8 cellular contexts compared by ENCODE assay signal in the genomic region with DNA sequence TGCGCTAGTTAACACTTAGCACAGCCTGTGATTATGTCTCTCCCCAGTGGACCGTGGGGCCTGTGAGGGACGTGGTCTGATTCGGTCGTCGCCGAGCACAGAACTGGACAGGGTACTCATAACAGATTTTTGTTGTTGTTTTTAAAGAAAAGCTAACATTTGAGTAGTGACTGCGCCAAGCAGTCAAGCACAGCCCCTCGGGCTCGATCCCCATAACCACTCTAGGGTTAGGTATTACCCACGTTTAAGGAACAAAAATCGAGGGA. TPM values are rescaled to one million over a fixed set of nuclear protein-coding genes. Genes with fewer than 3 reads are reported as not detected.
DNase-seq lines count a peak whose midpoint lies in the region; ATAC-seq and TF ChIP-seq lines count a peak whose summit lies in the region.

No MANE protein-coding gene starts in this region.

- intact Hi-C loops in left ventricle myocardium superior (cut with micrococcal nuclease), result no loop called here
- intact Hi-C loops in posterior vena cava (cut with DNase I), result no loop called here

- peaks cover 24% of the 10 kb centered on the region for H3K4me1 Mint-ChIP-seq in GM23338

- no peak overlapping the region for H3K27ac Mint-ChIP-seq in GM23338

- H3K9me2 ChIP-seq in GM23338 (ENCODE audit: insufficient read depth), result 0 out of 2 replicates have a peak, but pooled peaks cover 3% of the 10 kb centered on the region

- peaks cover 10% of the 10 kb centered on the region; the same call in 2 of the 3 replicates for H3K9me3 Mint-ChIP-seq in GM23338

- peaks cover 31% of the 10 kb centered on the region for H4K20me1 ChIP-seq in GM23338 (replicated peaks; ENCODE audit: insufficient read depth)

- H2AFZ ChIP-seq in GM23338, result peak overlapping the region; percentile 11; the same call in 1 of the 2 replicates

- H3K27ac ChIP-seq in GM23338 (ENCODE audit: low read depth) (0 out of 2 replicates have a peak overlapping the region, but pooled peaks have one; percentile 24), skin epidermis (peak overlapping the region in 19 of 21 experiments; percentile 94 to 100 (median 99))

- H3K36me3 ChIP-seq in GM23338 (ENCODE audit: insufficient read depth), result no peaks in the 10 kb centered on the region; the same call in 1 of the 2 replicates

- peak overlapping the region; percentile 78 for H3K4me3 Mint-ChIP-seq in GM23338

- H3K36me3 Mint-ChIP-seq in GM23338 (ENCODE audit: low read depth), result peaks cover 37% of the 10 kb centered on the region

- H3K4me1 ChIP-seq in GM23338 (ENCODE audit: insufficient read depth), result peaks cover 21% of the 10 kb centered on the region

- H3K4me3 ChIP-seq in GM23338 (peak overlapping the region; percentile 88), WI38 (ENCODE audit: low read depth, low read length) (peak overlapping the region; percentile 80), skin epidermis (peak overlapping the region; percentile 83 to 99 (median 88))

- H3K27me3 ChIP-seq in GM23338 (ENCODE audit: insufficient read depth), result no peaks in the 10 kb centered on the region

- peaks cover 19% of the 10 kb centered on the region for H3K27me3 Mint-ChIP-seq in GM23338 (ENCODE audit: insufficient read depth, low read depth, poor library complexity)

- DNase-seq in GM23338 (ENCODE audit: low spot score), result no peak
- DNase-seq in left ventricle myocardium superior, result no peak
- no peak for DNase-seq in posterior vena cava (ENCODE audit: low spot score)
- DNase-seq in activated CD4-positive, alpha-beta T cell treated with anti-CD3 and anti-CD28 coated beads for 48 hours, result no peak
- DNase-seq in pons (ENCODE audit: low spot score), result no peak

- TF ChIP-seq CTCF in GM23338 (conservative IDR thresholded peaks at IDR 0.05; ENCODE audit: low read depth in 2 of 2), result no peak
- TF ChIP-seq CTCF in WI38 (IDR thresholded peaks at IDR 0.05; ENCODE audit: low read depth, low read length), result no peak

- ATAC-seq in GM23338 (peak; percentile 2; the same call in 2 of the 3 replicates), left ventricle myocardium superior (peak; percentile 1), GM21367 (IDR thresholded peaks at IDR 0.05; ENCODE audit: unreplicated experiment) (no peak)

- peaks cover 37% of the 10 kb centered on the region for H3K79me2 ChIP-seq in GM23338 (replicated peaks; ENCODE audit: insufficient read depth)

- peak overlapping the region; percentile 94 for H3K4me2 ChIP-seq in GM23338

- peaks cover 22% of the 10 kb centered on the region for H3F3A ChIP-seq in GM23338 (replicated peaks; ENCODE audit: low read depth)

TF ChIP-seq in GM23338, 12 proteins besides CTCF, POLR2A, EP300 and RAD21 (continues in another document):
- no peak for TF ChIP-seq ZNF114 (CRISPR knock-in tag; IDR thresholded peaks at IDR 0.05)
- TF ChIP-seq, protein P1, sequence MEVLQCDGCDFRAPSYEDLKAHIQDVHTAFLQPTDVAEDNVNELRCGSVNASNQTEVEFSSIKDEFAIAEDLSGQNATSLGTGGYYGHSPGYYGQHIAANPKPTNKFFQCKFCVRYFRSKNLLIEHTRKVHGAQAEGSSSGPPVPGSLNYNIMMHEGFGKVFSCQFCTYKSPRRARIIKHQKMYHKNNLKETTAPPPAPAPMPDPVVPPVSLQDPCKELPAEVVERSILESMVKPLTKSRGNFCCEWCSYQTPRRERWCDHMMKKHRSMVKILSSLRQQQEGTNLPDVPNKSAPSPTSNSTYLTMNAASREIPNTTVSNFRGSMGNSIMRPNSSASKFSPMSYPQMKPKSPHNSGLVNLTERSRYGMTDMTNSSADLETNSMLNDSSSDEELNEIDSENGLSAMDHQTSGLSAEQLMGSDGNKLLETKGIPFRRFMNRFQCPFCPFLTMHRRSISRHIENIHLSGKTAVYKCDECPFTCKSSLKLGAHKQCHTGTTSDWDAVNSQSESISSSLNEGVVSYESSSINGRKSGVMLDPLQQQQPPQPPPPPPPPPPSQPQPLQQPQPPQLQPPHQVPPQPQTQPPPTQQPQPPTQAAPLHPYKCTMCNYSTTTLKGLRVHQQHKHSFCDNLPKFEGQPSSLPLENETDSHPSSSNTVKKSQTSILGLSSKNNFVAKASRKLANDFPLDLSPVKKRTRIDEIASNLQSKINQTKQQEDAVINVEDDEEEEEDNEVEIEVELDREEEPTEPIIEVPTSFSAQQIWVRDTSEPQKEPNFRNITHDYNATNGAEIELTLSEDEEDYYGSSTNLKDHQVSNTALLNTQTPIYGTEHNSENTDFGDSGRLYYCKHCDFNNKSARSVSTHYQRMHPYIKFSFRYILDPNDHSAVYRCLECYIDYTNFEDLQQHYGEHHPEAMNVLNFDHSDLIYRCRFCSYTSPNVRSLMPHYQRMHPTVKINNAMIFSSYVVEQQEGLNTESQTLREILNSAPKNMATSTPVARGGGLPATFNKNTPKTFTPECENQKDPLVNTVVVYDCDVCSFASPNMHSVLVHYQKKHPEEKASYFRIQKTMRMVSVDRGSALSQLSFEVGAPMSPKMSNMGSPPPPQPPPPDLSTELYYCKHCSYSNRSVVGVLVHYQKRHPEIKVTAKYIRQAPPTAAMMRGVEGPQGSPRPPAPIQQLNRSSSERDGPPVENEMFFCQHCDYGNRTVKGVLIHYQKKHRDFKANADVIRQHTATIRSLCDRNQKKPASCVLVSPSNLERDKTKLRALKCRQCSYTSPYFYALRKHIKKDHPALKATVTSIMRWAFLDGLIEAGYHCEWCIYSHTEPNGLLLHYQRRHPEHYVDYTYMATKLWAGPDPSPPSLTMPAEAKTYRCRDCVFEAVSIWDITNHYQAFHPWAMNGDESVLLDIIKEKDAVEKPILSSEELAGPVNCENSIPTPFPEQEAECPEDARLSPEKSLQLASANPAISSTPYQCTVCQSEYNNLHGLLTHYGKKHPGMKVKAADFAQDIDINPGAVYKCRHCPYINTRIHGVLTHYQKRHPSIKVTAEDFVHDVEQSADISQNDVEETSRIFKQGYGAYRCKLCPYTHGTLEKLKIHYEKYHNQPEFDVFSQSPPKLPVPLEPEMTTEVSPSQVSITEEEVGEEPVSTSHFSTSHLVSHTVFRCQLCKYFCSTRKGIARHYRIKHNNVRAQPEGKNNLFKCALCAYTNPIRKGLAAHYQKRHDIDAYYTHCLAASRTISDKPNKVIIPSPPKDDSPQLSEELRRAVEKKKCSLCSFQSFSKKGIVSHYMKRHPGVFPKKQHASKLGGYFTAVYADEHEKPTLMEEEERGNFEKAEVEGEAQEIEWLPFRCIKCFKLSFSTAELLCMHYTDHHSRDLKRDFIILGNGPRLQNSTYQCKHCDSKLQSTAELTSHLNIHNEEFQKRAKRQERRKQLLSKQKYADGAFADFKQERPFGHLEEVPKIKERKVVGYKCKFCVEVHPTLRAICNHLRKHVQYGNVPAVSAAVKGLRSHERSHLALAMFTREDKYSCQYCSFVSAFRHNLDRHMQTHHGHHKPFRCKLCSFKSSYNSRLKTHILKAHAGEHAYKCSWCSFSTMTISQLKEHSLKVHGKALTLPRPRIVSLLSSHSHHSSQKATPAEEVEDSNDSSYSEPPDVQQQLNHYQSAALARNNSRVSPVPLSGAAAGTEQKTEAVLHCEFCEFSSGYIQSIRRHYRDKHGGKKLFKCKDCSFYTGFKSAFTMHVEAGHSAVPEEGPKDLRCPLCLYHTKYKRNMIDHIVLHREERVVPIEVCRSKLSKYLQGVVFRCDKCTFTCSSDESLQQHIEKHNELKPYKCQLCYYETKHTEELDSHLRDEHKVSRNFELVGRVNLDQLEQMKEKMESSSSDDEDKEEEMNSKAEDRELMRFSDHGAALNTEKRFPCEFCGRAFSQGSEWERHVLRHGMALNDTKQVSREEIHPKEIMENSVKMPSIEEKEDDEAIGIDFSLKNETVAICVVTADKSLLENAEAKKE (CRISPR knock-in tag; IDR thresholded peaks at IDR 0.05), result no peak
- TF ChIP-seq CREB1 (CRISPR knock-in tag; IDR thresholded peaks at IDR 0.05; ENCODE audit: low read depth), result no peak
- TF ChIP-seq EZH2 (IDR thresholded peaks at IDR 0.05; ENCODE audit: low read depth, unreplicated experiment), result no peak
- TF ChIP-seq STAT1 (IDR thresholded peaks at IDR 0.05; ENCODE audit: unreplicated experiment), result no peak
- TF ChIP-seq EZH2phosphoT487 (IDR thresholded peaks at IDR 0.05; ENCODE audit: unreplicated experiment), result no peak
- TF ChIP-seq, protein P2, sequence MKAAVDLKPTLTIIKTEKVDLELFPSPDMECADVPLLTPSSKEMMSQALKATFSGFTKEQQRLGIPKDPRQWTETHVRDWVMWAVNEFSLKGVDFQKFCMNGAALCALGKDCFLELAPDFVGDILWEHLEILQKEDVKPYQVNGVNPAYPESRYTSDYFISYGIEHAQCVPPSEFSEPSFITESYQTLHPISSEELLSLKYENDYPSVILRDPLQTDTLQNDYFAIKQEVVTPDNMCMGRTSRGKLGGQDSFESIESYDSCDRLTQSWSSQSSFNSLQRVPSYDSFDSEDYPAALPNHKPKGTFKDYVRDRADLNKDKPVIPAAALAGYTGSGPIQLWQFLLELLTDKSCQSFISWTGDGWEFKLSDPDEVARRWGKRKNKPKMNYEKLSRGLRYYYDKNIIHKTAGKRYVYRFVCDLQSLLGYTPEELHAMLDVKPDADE (IDR thresholded peaks at IDR 0.05), result no peak
- no peak for TF ChIP-seq ZNF331 (CRISPR knock-in tag; IDR thresholded peaks at IDR 0.05; ENCODE audit: low read depth)

RNA-seq across cellular contexts. Expression of a gene that starts 0.8 kb away (rescaled TPM):
- total RNA-seq in GM23338 (2014; rRNA removed; shearing (Covaris generic)), result 194 and 209 TPM in 2 replicates
- 188 and 225 TPM in 2 replicates for polyA plus RNA-seq in GM23338 (2016; fragmentation: Nextera tagmentation; extraction: Ambion mirVana)
- total RNA-seq in left ventricle myocardium superior (127 TPM), posterior vena cava (10 to 100 TPM; 78.7 to 95.2 TPM)

RNA-seq across cellular contexts. Expression of a gene that starts 17.2 kb away (rescaled TPM):
- 81.4 and 99.6 TPM in 2 replicates for total RNA-seq in GM23338 (2014; rRNA removed; shearing (Covaris generic))
- polyA plus RNA-seq in GM23338 (2016; fragmentation: Nextera tagmentation; extraction: Ambion mirVana), result 109 and 112 TPM in 2 replicates
- total RNA-seq in left ventricle myocardium superior (39.1 TPM), posterior vena cava (10 to 100 TPM; 40.5 to 43.4 TPM)

RNA-seq across cellular contexts. Expression of a gene that starts 27.0 kb away (rescaled TPM):
- 15.7 and 21.5 TPM in 2 replicates for total RNA-seq in GM23338 (2014; rRNA removed; shearing (Covaris generic))
- polyA plus RNA-seq in GM23338 (2016; fragmentation: Nextera tagmentation; extraction: Ambion mirVana), result 28.0 and 28.6 TPM in 2 replicates
- 41.2 TPM for total RNA-seq in left ventricle myocardium superior
- total RNA-seq in posterior vena cava, result 10 to 100 TPM; 26.5 to 28.9 TPM

RNA-seq across cellular contexts. Expression of a gene that starts 27.3 kb away (rescaled TPM):
- 12.1 and 19.3 TPM in 2 replicates for total RNA-seq in GM23338 (2014; rRNA removed; shearing (Covaris generic))
- 39.5 and 43.1 TPM in 2 replicates for polyA plus RNA-seq in GM23338 (2016; fragmentation: Nextera tagmentation; extraction: Ambion mirVana)
- total RNA-seq in left ventricle myocardium superior (47.7 TPM), posterior vena cava (10 to 100 TPM; 28.7 to 36.3 TPM)

RNA-seq across cellular contexts. Expression of a gene that starts 32.1 kb away (rescaled TPM):
- 47.1 and 58.6 TPM in 2 replicates for total RNA-seq in GM23338 (2014; rRNA removed; shearing (Covaris generic))
- 45.6 and 46.4 TPM in 2 replicates for polyA plus RNA-seq in GM23338 (2016; fragmentation: Nextera tagmentation; extraction: Ambion mirVana)
- total RNA-seq in left ventricle myocardium superior, result 68.5 TPM
- total RNA-seq in posterior vena cava, result 10 to 100 TPM; 25.6 to 25.9 TPM
